In the genomic region with DNA sequence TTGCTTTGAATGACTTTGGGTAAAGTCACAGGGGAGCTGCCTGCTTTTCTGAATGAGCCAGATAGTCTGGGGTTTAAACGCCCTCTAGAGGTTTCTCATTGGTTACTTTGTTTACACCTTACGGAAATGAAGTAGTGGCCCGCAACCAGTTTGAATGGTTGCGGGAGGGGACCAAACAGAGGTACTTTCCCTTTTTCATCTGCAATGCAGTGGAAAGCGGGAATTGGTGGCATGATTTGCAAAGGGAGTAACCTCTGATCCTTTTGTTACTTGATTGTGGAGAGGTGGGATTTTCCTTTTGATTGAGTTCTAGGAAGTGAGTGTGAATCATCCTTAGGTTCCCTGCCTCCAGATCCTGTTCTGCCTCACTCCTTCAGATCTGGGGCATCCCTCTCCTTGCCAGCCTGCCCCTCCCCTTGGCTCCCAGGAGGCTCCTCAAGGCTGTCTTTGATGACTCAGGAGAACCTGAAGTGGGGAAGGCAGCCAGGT, we compare ENCODE assay signal across 9 cellular contexts. TPM values are rescaled to one million over a fixed set of nuclear protein-coding genes. Genes with fewer than 3 reads are reported as not detected.
DNase-seq lines count a peak whose midpoint lies in the region; ATAC-seq, FAIRE-seq and TF ChIP-seq lines count a peak whose summit lies in the region.
"Had no signal": no experiment of that assay in that cellular context is flagged by ENCODE, and none has a peak within 500 bp of the region (broad histone marks: within the 10 kb centered on the region; RNA-seq: fewer than 3 reads in every experiment).

No MANE protein-coding gene starts in this region.

- peak; percentile 86 for DNase-seq in ACHN
- DNase-seq in ELR (ENCODE audit: low read depth): peak; percentile 68
- DNase-seq in H4 (ENCODE audit: low spot score): peak; percentile 46
- DNase-seq in astrocyte of the cerebellum (ENCODE audit: low read depth): peak; percentile 29
- DNase-seq in HepG2 (ENCODE audit: low spot score): peak; percentile 13

- no peaks in the 10 kb centered on the region for H3K36me3 ChIP-seq in Loucy (ENCODE audit: insufficient read depth, low read length)
- no peaks in the 10 kb centered on the region for H3K36me3 ChIP-seq in HepG2 (replicated peaks in 1 of 2; ENCODE audit: control insufficient read depth in 1 of 2, insufficient read depth in 2 of 2, low read length in 2 of 2)
- no peaks in the 10 kb centered on the region for H3K36me3 ChIP-seq in gastroesophageal sphincter
- H3K36me3 ChIP-seq: SJCRH30 had no signal

- H3K9me3 ChIP-seq in Loucy (ENCODE audit: insufficient read depth, low read depth, low read length) (peaks cover 4% of the 10 kb centered on the region; the same call in 1 of the 2 replicates), HepG2 (ENCODE audit: low read length) (no peaks in the 10 kb centered on the region), gastroesophageal sphincter (peaks cover 0 to 4% (median 0%) of the 10 kb centered on the region in 3 donors)
- H3K9me3 ChIP-seq: SJCRH30 had no signal

- BruUV-seq in HepG2 (replicated peaks; lab: Mats Ljungman, UMichigan): no TSS peak

- no peaks in the 10 kb centered on the region for H3K9me2 ChIP-seq in Loucy (replicated peaks; ENCODE audit: low read depth, low read length)

- WGBS in HepG2 (ENCODE audit: low lambda C conversion rate): 1% methylated on average over 5 of the region's 5 CpGs
- 0 to 3% methylated on average over 5 of the region's 5 CpGs for WGBS in gastroesophageal sphincter (ENCODE audit: low coverage in 1 of 2), 2 donors

- TF ChIP-seq RAD21 in HepG2 (CRISPR knock-in tag; IDR thresholded peaks at IDR 0.05): no peak

- H3K9ac ChIP-seq in Loucy (ENCODE audit: low read depth, low read length, poor library complexity, severe bottlenecking): no peak overlapping the region
- no peak overlapping the region for H3K9ac ChIP-seq in HepG2 (ENCODE audit: insufficient read depth, low read depth, low read length)

- CTCF ChIA-PET in HepG2 (lab: Yijun Ruan, JAX; ENCODE audit: low intra/inter-chr PET ratio, low total read pairs): no interaction called here

- H3K79me2 ChIP-seq in Loucy (ENCODE audit: insufficient read depth, low read length) (no peaks in the 10 kb centered on the region), HepG2 (ENCODE audit: insufficient read depth, low read length) (no peaks in the 10 kb centered on the region)

- TF ChIP-seq EP300 in HepG2 (IDR thresholded peaks at IDR 0.05; ENCODE audit: low read depth in 2 of 2, low read length in 2 of 2) (no peak), HepG2 (CRISPR knock-in tag; IDR thresholded peaks at IDR 0.05; ENCODE audit: borderline replicate concordance) (no peak), gastroesophageal sphincter (IDR thresholded peaks at IDR 0.05) (no peak)

- H3K27ac ChIP-seq in HepG2 (ENCODE audit: extremely low read length, insufficient read depth, low read length) (no peak overlapping the region), gastroesophageal sphincter (no peak overlapping the region)
- H3K27ac ChIP-seq: SJCRH30 had no signal

- POLR2A ChIA-PET in HepG2 (lab: Yijun Ruan, JAX): no interaction called here

- H3K4me1 ChIP-seq in Loucy (ENCODE audit: insufficient read depth, low read length, poor library complexity, severe bottlenecking) (peaks cover 3% of the 10 kb centered on the region), HepG2 (ENCODE audit: insufficient read depth, low read length) (peaks cover 35% of the 10 kb centered on the region), gastroesophageal sphincter (no peaks in the 10 kb centered on the region)
- H3K4me1 ChIP-seq: SJCRH30 had no signal

- H3K4me3 ChIP-seq in Loucy (ENCODE audit: low read length, poor library complexity, severe bottlenecking) (peak overlapping the region; percentile 27), astrocyte of the cerebellum (ENCODE audit: low read depth, low read length) (no peak overlapping the region), HepG2 (replicated peaks in 1 of 3; ENCODE audit: insufficient read depth in 1 of 3, low read depth in 2 of 3, low read length in 3 of 3) (no peak overlapping the region), gastroesophageal sphincter (no peak overlapping the region)
- H3K4me3 ChIP-seq: SJCRH30 had no signal

- intact Hi-C loops in HepG2 (cut with micrococcal nuclease; ENCODE audit: unreplicated experiment): loop anchor here (10.0 kb wide), 1 partner anchor 159 kb away; no protein-coding TSS in a partner anchor

- FAIRE-seq in HepG2 (lab: Jason Lieb, UNC): no peak

- H4K20me1 ChIP-seq in Loucy (ENCODE audit: insufficient read depth, low read length, poor library complexity, severe bottlenecking): no peaks in the 10 kb centered on the region
- H4K20me1 ChIP-seq in HepG2 (ENCODE audit: insufficient read depth, low read length): no peaks in the 10 kb centered on the region

- TF ChIP-seq POLR2A in HepG2 (IDR thresholded peaks at IDR 0.05; ENCODE audit: insufficient read depth in 1 of 2, low read depth in 2 of 2, low read length in 2 of 2) (no peak), gastroesophageal sphincter (IDR thresholded peaks at IDR 0.05) (no peak)

- H3K4me2 ChIP-seq in Loucy (ENCODE audit: low read depth, low read length, poor library complexity, severe bottlenecking): peak overlapping the region; percentile 49
- no peak overlapping the region for H3K4me2 ChIP-seq in HepG2 (ENCODE audit: low read depth, low read length)

- H3K27me3 ChIP-seq in Loucy (ENCODE audit: insufficient read depth, low read length, poor library complexity, severe bottlenecking) (no peaks in the 10 kb centered on the region), HepG2 (ENCODE audit: control insufficient read depth in 1 of 2, insufficient read depth in 2 of 2, low read length in 2 of 2) (peaks cover 2 to 7% of the 10 kb centered on the region in 2 experiments; a peak in 3 of 5 replicates), gastroesophageal sphincter (peaks cover 16% of the 10 kb centered on the region)
- H3K27me3 ChIP-seq: SJCRH30 had no signal

- TF ChIP-seq CTCF in Loucy (conservative IDR thresholded peaks at IDR 0.05; ENCODE audit: low read length): peak; percentile 69
- TF ChIP-seq CTCF in astrocyte of the cerebellum (IDR thresholded peaks at IDR 0.05; ENCODE audit: low read depth, low read length, missing control alignments): peak; percentile 63
- TF ChIP-seq CTCF in HepG2 (CRISPR knock-in tag; IDR thresholded peaks at IDR 0.05): peak; percentile 53
- TF ChIP-seq CTCF in gastroesophageal sphincter (IDR thresholded peaks at IDR 0.05): no peak

- H3F3A ChIP-seq in Loucy (ENCODE audit: low read depth): no peaks in the 10 kb centered on the region

- in situ Hi-C loops in ACHN (cut with HindIII; ENCODE audit: low pct_ligation_motif_present, low pct_unique_long_range_greater_than_20kb, low sequenced_read_pairs): no loop called here
- in situ Hi-C loops in astrocyte of the cerebellum (cut with HindIII; ENCODE audit: low sequenced_read_pairs): no loop called here
- in situ Hi-C loops in HepG2 (cut with HindIII; ENCODE audit: extremely low pct_ligation_motif_present, low pct_unique_long_range_greater_than_20kb): no loop called here

- H2AFZ ChIP-seq in Loucy (ENCODE audit: low read length): peak overlapping the region; percentile 28; the same call in 1 of the 2 replicates
- H2AFZ ChIP-seq in HepG2 (ENCODE audit: low read length): no peak overlapping the region

- ATAC-seq in HepG2 (peak; percentile 42; the same call in 2 of the 3 replicates), gastroesophageal sphincter (no peak), HG02571 (IDR thresholded peaks at IDR 0.05; ENCODE audit: unreplicated experiment) (no peak)

RNA-seq across cellular contexts. Expression of gene GLYATL1, which starts 15.9 kb away (rescaled TPM):
- 0.56 and 1.5 TPM in 2 replicates for total RNA-seq in H4 (2014; rRNA removed; shearing (Covaris generic))
- total RNA-seq in HepG2 (2016; rRNA removed; fragmentation: Illumina TruSeq; extraction: Trizol): 0.17 TPM in 1 of 2 replicates, not detected in the other
- total RNA-seq in HepG2 (2016; cell fraction: cytosol; rRNA removed; fragmentation: Illumina TruSeq; extraction: Trizol; ENCODE audit: low read depth): not detected in 2 replicates
- total RNA-seq in HepG2 (2016; cell fraction: insoluble cytoplasmic fraction; rRNA removed; fragmentation: Illumina TruSeq; extraction: Trizol): 0.34 TPM in 1 of 2 replicates, not detected in the other
- total RNA-seq in HepG2 (2016; cell fraction: membrane; rRNA removed; fragmentation: Illumina TruSeq; extraction: Trizol): 0.10 TPM in 1 of 2 replicates, not detected in the other
- not detected in 2 replicates for total RNA-seq in HepG2 (2016; cell fraction: nucleus; rRNA removed; fragmentation: Illumina TruSeq; extraction: Trizol)
- 0.17 TPM in 2 replicates for polyA plus RNA-seq in HepG2 (2011; rRNA removed)
- polyA plus RNA-seq in HepG2 (2011; cell fraction: cytosol; rRNA removed): 0.12 TPM in 1 of 2 replicates, not detected in the other
- 0.50 TPM in 1 of 2 replicates, not detected in the other for polyA plus RNA-seq in HepG2 (2011; cell fraction: nucleus; rRNA removed)
- polyA plus RNA-seq in HepG2 (2012): not detected in 2 replicates
- polyA plus RNA-seq in HepG2 (2016; cell fraction: cytosol; fragmentation: Illumina TruSeq; extraction: Trizol; ENCODE audit: low read depth): not detected in 2 replicates
- polyA plus RNA-seq in HepG2 (2016; cell fraction: insoluble cytoplasmic fraction; fragmentation: Illumina TruSeq; extraction: Trizol; ENCODE audit: low read depth): 0.38 TPM in 1 of 2 replicates, not detected in the other
- polyA plus RNA-seq in HepG2 (2016; cell fraction: membrane; fragmentation: Illumina TruSeq; extraction: Trizol; ENCODE audit: low read depth): not detected in 2 replicates
- not detected in 2 replicates for polyA plus RNA-seq in HepG2 (2016; cell fraction: nucleus; fragmentation: Illumina TruSeq; extraction: Trizol; ENCODE audit: insufficient read depth, low read depth)
- not detected in 2 replicates for polyA minus RNA-seq in HepG2 (2011; rRNA and poly(A)+ RNA removed; ENCODE audit: low replicate concordance)
- polyA minus RNA-seq in HepG2 (2011; cell fraction: cytosol; rRNA and poly(A)+ RNA removed): not detected in 2 replicates
- polyA minus RNA-seq in HepG2 (2011; cell fraction: nucleus; rRNA and poly(A)+ RNA removed): not detected in 2 replicates
- 1 to 10 TPM in 1 of 4 donors, not detected in 3; 3.9 TPM for total RNA-seq in gastroesophageal sphincter
- total RNA-seq: SJCRH30 had no signal

Comparison
In these comparisons a context has a peak if more than half of its experiments do, and no peak if none do; other contexts are left out.
1. DNase-seq: peak in every context shown above with its lines; median percentile 86 in ACHN; 68 in ELR; 46 in H4; 29 in astrocyte of the cerebellum; 13 in HepG2.
2. CTCF ChIP-seq: peak in Loucy (single experiment), astrocyte of the cerebellum (single experiment) and HepG2 (single experiment); none in gastroesophageal sphincter (0 of 4).